8 cellular contexts compared by ENCODE assay signal in the genomic region with DNA sequence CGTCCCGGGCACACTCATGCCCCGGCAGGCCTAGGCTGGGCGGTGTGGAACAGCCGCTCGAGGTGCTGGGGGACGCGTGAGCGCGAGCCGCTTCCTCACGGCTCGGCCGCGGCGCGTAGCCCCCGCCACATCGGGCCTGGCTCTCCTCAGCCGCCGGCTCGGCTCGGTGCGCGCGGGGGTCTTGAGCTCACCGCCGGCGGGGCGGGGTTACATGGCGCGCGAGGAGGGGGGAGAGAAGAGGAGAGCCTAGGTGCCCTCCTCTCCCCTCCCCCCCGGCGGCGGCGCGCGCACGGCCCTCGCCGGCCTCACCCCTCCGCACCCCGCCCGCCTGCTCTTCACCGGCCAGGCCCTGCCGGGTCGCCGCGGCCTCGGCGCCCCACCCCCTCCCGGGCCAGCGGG. TPM values are rescaled to one million over a fixed set of nuclear protein-coding genes. Genes with fewer than 3 reads are reported as not detected.
DNase-seq lines count a peak whose midpoint lies in the region; ATAC-seq and TF ChIP-seq lines count a peak whose summit lies in the region.

No MANE protein-coding gene starts in this region.

- ATAC-seq in HG02943 (IDR thresholded peaks at IDR 0.05; ENCODE audit: low read depth, unreplicated experiment) = peak; percentile 41
- peak; percentile 60 to 84 (median 72) for ATAC-seq in right lobe of liver

- H3K9me3 ChIP-seq in right lobe of liver = no peaks in the 10 kb centered on the region

- peak overlapping the region; percentile 76 for H3K4me3 ChIP-seq in coronary artery
- H3K4me3 ChIP-seq in right lobe of liver = peak overlapping the region; percentile 74 to 84 (median 81)

- peaks cover 0 to 6% (median 0%) of the 10 kb centered on the region in 4 donors for H3K36me3 ChIP-seq in right lobe of liver

- no peaks in the 10 kb centered on the region for H3K27me3 ChIP-seq in right lobe of liver

- peaks cover 0 to 17% (median 7%) of the 10 kb centered on the region in 4 donors for H3K4me1 ChIP-seq in right lobe of liver

- peak; percentile 25 to 50 for DNase-seq in SHP77 (lab: John Stamatoyannopoulos, UW)
- no peak for DNase-seq in SHP77 treated with DMSO at 0.1 percent for 48 hours (lab: John Stamatoyannopoulos, UW)
- DNase-seq in NCI-H2196 treated with DMSO at 0.1 percent for 48 hours (lab: John Stamatoyannopoulos, UW; ENCODE audit: unreplicated experiment) = peak; percentile 84
- DNase-seq in activated CD4-positive, alpha-beta T cell treated with anti-CD3 and anti-CD28 coated beads for 4 hours = peak; percentile 73 to 77
- DNase-seq in coronary artery (ENCODE audit: low spot score) = peak; percentile 86
- DNase-seq in right lobe of liver = peak; percentile 82 to 87 (median 84)
- DNase-seq in stimulated activated CD4-positive, alpha-beta T cell treated with anti-CD3 and anti-CD28 coated beads, Interleukin-4, amount 100 ng/mL, for 48 hours (ENCODE audit: low read depth in 2 of 2) = peak; percentile 62 to 73

- intact Hi-C loops in right lobe of liver (cut with DNase I) = no loop called here

- TF ChIP-seq POLR2A in right lobe of liver (IDR thresholded peaks at IDR 0.05) = peak; percentile 24

- H3K27ac ChIP-seq in coronary artery = peak overlapping the region; percentile 94 to 97
- H3K27ac ChIP-seq in right lobe of liver = peak overlapping the region; percentile 83 to 95 (median 90)

- no CpG with 5 or more reads among the region's 54 CpGs for WGBS in right lobe of liver (ENCODE audit: insufficient coverage, low coverage, low lambda C conversion rate, missing lambda C conversion rate)

- no peak for TF ChIP-seq CTCF in coronary artery (IDR thresholded peaks at IDR 0.05)
- no peak for TF ChIP-seq CTCF in right lobe of liver (IDR thresholded peaks at IDR 0.05)

RNA-seq across cellular contexts. Expression of a gene that starts 7.7 kb away (rescaled TPM):
- total RNA-seq in right lobe of liver = 10 to 100 TPM in 2 of 6 experiments, 1 to 10 TPM in 4; 6.2 to 11.7 (median 8.4) TPM
